ENCODE assay signal across 23 cellular contexts in the genomic region with DNA sequence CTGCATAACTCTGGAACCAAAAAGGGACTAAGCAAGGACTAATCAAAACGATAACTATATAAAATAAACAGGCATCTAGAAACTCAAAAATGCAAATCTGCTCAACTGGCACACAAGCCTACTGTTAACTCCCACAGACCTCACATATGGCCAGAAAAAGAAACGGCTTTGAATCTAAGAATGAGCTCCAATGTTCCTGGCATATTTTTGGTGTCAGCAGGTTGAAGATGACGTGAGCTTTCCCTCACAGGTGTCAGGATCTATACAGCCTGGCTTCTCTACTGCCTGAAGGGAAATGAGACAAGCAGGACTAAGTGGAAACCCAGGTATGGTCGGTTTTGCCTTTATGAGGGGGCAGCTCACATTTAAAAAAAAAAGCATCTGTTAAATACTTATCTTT.
"Had no signal": no experiment of that assay in that cellular context is flagged by ENCODE, and none has a peak within 500 bp of the region (broad histone marks: within the 10 kb centered on the region; RNA-seq: fewer than 3 reads in every experiment).

No MANE protein-coding gene starts in this region.

- H3K36me3 ChIP-seq: heart left ventricle, prostate gland, spleen, transverse colon had no signal

- ATAC-seq: heart left ventricle; left colon; left ventricle myocardium superior; sciatic nerve; stimulated activated memory B cell treated with anti-CD40 and anti-IgM and Interleukin-4, amounts not matched to agents 10 μg/mL and 1 μg/mL and 100 μg/mL, for 72 hours had no signal

- H3K27ac ChIP-seq: heart left ventricle, parathyroid adenoma, prostate gland, spleen, testis, transverse colon had no signal

- H3K9me3 ChIP-seq: prostate gland, testis, transverse colon had no signal

- H3K27ac Mint-ChIP-seq: nephron progenitor cell; stimulated activated memory B cell treated with anti-CD40 and anti-IgM and Interleukin-4, amounts not matched to agents 10 μg/mL and 1 μg/mL and 100 μg/mL, for 72 hours; stimulated activated naive CD8-positive, alpha-beta T cell treated with anti-CD3 and anti-CD28 coated beads, Interleukin-15, Interleukin-2, amounts not matched to agents 100 ng/mL and 50 ng/mL, for 24 hours had no signal

- H3K27me3 ChIP-seq: dorsolateral prefrontal cortex, heart left ventricle, spleen, testis, transverse colon had no signal

- H3K4me1 ChIP-seq: heart left ventricle, prostate gland, spleen, transverse colon had no signal

- H3K4me3 ChIP-seq: dorsolateral prefrontal cortex, heart left ventricle, lung, prostate gland, spleen, testis, transverse colon had no signal

- DNase-seq: cortex of kidney; effector CD8-positive, alpha-beta T cell; foreskin melanocyte; heart left ventricle; hippocampal formation; left colon; left ventricle myocardium superior; mesenchymal stem cell; naive B cell; nephron progenitor cell; spleen; stimulated activated CD4-positive, alpha-beta T cell treated with anti-CD3 and anti-CD28 coated beads, Interleukin-15, amount 100 ng/mL, for 24 hours; stimulated activated CD4-positive, alpha-beta T cell treated with anti-CD3 and anti-CD28 coated beads, Interleukin-1b, Interleukin-23, amount 100 ng/mL, for 48 hours; stimulated activated CD4-positive, alpha-beta T cell treated with anti-CD3 and anti-CD28 coated beads, Interleukin-4, amount 100 ng/mL, for 24 hours; transverse colon had no signal

- H3K4me3 Mint-ChIP-seq: naive B cell; nephron progenitor cell; stimulated activated memory B cell treated with anti-CD40 and anti-IgM and Interleukin-4, amounts not matched to agents 10 μg/mL and 1 μg/mL and 100 μg/mL, for 72 hours; stimulated activated naive CD8-positive, alpha-beta T cell treated with anti-CD3 and anti-CD28 coated beads, Interleukin-15, Interleukin-2, amounts not matched to agents 100 ng/mL and 50 ng/mL, for 24 hours had no signal

- H3K27me3 Mint-ChIP-seq: stimulated activated memory B cell treated with anti-CD40 and anti-IgM and Interleukin-4, amounts not matched to agents 10 μg/mL and 1 μg/mL and 100 μg/mL, for 72 hours; stimulated activated naive CD8-positive, alpha-beta T cell treated with anti-CD3 and anti-CD28 coated beads, Interleukin-15, Interleukin-2, amounts not matched to agents 100 ng/mL and 50 ng/mL, for 24 hours had no signal

- H3K36me3 Mint-ChIP-seq: stimulated activated memory B cell treated with anti-CD40 and anti-IgM and Interleukin-4, amounts not matched to agents 10 μg/mL and 1 μg/mL and 100 μg/mL, for 72 hours had no signal
